ENCODE assay signal across 8 cellular contexts in the genomic region with DNA sequence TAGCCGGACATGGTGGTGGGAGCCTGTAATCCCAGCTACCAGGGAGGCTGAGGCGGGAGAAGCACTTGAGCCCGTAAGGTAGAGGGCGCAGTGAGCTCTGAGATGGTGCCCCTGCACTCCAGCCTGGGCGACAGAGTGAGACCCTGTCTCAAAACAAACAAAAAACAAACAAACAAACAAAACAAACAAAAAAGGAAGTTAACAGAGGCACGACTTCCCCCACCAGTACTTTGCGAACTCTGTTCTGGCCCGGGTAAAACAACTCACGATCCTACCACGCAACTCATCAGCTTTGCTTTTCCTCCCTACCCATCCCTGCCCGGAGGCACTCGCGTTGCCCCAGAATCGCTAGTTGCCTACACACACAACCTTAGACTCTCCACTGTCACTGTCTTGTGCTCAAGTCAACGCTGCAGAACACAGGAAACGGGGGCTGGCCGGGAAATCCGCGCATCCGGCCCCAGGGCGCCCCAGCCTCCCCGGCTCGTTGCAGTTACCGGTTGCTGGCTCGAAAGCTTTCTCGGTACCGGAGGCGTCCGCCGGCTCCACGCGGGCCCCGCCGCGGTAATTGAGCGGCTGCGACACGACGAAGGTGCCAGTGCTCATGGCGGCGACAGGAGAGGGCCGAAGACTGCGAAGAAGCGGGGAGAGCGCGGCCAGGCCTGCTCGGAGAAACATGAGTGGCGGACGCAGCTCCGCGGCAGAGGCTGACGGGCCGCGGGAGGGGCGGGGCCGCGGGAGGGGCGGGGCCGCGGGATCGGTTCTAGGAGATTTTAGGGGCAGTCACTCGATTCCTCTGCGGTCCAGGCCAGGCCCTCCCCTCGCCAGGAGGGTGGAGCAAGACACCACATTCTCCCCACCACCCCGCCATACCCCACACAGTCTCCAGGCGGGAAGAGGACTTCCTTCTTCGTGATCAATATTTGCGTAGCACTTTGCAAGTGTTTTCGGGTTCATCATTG.
DNase-seq lines count a peak whose midpoint lies in the region; ATAC-seq lines count a peak whose summit lies in the region.

Gene ALDH9A1, minus strand, starts transcription at position 682 of the 962 bp plus-strand sequence. Its CDS starts 4 bp downstream, at position 678.

- ATAC-seq in GM19043 (IDR thresholded peaks at IDR 0.05; ENCODE audit: low read depth, unreplicated experiment) (peak; percentile 90), HG03354 (IDR thresholded peaks at IDR 0.05; ENCODE audit: poor library complexity, severe bottlenecking, unreplicated experiment) (peak; percentile 92)

- DNase-seq in Ammon's horn (ENCODE audit: low spot score) (peak; percentile 91), NCI-H345 treated with DMSO at 0.1 percent for 48 hours (lab: John Stamatoyannopoulos, UW; ENCODE audit: unreplicated experiment) (peak; percentile 86), islet precursor cell (peak; percentile 97)
- peak; percentile 64 to 79 (median 71) for DNase-seq in activated CD4-positive, CD25-positive, alpha-beta regulatory T cell (lab: John Stamatoyannopoulos, UW)
- peak; percentile 85 for DNase-seq in central memory CD4-positive, alpha-beta T cell
- DNase-seq in stimulated activated CD4-positive, alpha-beta T cell treated with anti-CD3 and anti-CD28 coated beads, Interleukin-12 subunit alpha, Interleukin-12 subunit beta, amount 100 ng/mL, for 48 hours (ENCODE audit: low read depth in 2 of 3, low spot score in 1 of 3) = peak; percentile 77 to 91 (median 81)

Comparison
In these comparisons a context has a peak if more than half of its experiments do, and no peak if none do; other contexts are left out.
1. Peak in every context shown above with its lines: DNase-seq and ATAC-seq.